In genomic region chr16:14135704-14136103, GRCh38 we compare ENCODE assay signal across 21 cellular contexts.
"Had no signal": no experiment of that assay in that cellular context is flagged by ENCODE, and none has a peak within 500 bp of the region (broad histone marks: within the 10 kb centered on the region; RNA-seq: fewer than 3 reads in every experiment).

No MANE protein-coding gene starts in this region.

- H3K9me3 ChIP-seq: SJSA1 had no signal

- H3K27me3 ChIP-seq: SJSA1 had no signal

- H3K27ac ChIP-seq: SJSA1, SK-N-MC had no signal

- H3K4me3 ChIP-seq: SJSA1, SK-N-MC had no signal

- DNase-seq: KBM-7, MV-4-11, NCI-H1048, NCI-H1105, NCI-H1417 treated with DMSO at 0.1 percent for 48 hours, NCI-H146, NCI-H1694 treated with DMSO at 0.1 percent for 48 hours, NCI-H1930, NCI-H2081, NCI-H2107, NCI-H2227 treated with DMSO at 0.1 percent for 48 hours, NCI-H446, NCI-H510A, NCI-H524 treated with DMSO at 0.1 percent for 48 hours, NCI-H69, NCI-H774, Right ventricle myocardium superior, RPMI8226, SIG-M5 had no signal

- H3K4me1 ChIP-seq: SJSA1 had no signal
